8 cellular contexts compared by ENCODE assay signal in genomic region chr1:59020151-59020997, GRCh38.
DNase-seq lines count a peak whose midpoint lies in the region; ATAC-seq, FAIRE-seq and TF ChIP-seq lines count a peak whose summit lies in the region.

No MANE protein-coding gene starts in this region.

- in situ Hi-C loops in GM12878 (cut with MboI): no loop called here

- peak; percentile 95 for ATAC-seq in GM19395 (IDR thresholded peaks at IDR 0.05; ENCODE audit: unreplicated experiment)
- peak; percentile 89 for ATAC-seq in HG03460 (IDR thresholded peaks at IDR 0.05; ENCODE audit: unreplicated experiment)
- ATAC-seq in GM12878: peak; percentile 93

- H3K4me2 ChIP-seq in BLaER1 (peak overlapping the region; percentile 76), GM12878 (ENCODE audit: control insufficient read depth, insufficient read depth) (peak overlapping the region; percentile 65)

- SMC1A ChIA-PET in GM12878 (lab: Charles Lee; ENCODE audit: uncharacterized antibody, unreplicated experiment): interaction anchor here (0.6 to 2.6 kb wide), 23 partner anchors 8 to 678 kb away, joined by 3 to 24 read pairs (median 5); partner anchors contain the start of gene JUN

- no peak for TF ChIP-seq POLR2A in GM12878 (IDR thresholded peaks at IDR 0.05; ENCODE audit: low read depth, low read length)

- H3K9me3 ChIP-seq in BLaER1 (no peaks in the 10 kb centered on the region), GM12878 (replicated peaks; ENCODE audit: control insufficient read depth, insufficient read depth, low read length) (no peaks in the 10 kb centered on the region; the same call in 2 of the 3 replicates)

- H3K4me3 ChIP-seq in BLaER1 (0 out of 2 replicates have a peak overlapping the region, but pooled peaks have one; percentile 37), GM12878 (peak overlapping the region; percentile 53; the same call in 1 of the 2 replicates)

- no peaks in the 10 kb centered on the region for H3K79me2 ChIP-seq in GM12878 (ENCODE audit: control insufficient read depth, insufficient read depth, low read length)

- peak; percentile 99 for FAIRE-seq in GM12878 (lab: Jason Lieb, UNC)

- H3K27ac ChIP-seq in BLaER1 (peak overlapping the region; percentile 61), GM12878 (ENCODE audit: control insufficient read depth, insufficient read depth) (peak overlapping the region; percentile 75)

- H4K20me1 ChIP-seq in BLaER1 (no peaks in the 10 kb centered on the region), GM12878 (ENCODE audit: control insufficient read depth, insufficient read depth) (no peaks in the 10 kb centered on the region)

- H3K27me3 ChIP-seq in BLaER1 (no peaks in the 10 kb centered on the region), GM12878 (replicated peaks in 1 of 2; ENCODE audit: control insufficient read depth in 2 of 2, insufficient read depth in 2 of 2, low read length in 1 of 2) (no peaks in the 10 kb centered on the region)

- TSS peak; percentile 77 for BruUV-seq in GM12878 (replicated peaks; lab: Mats Ljungman, UMichigan)

- 0% methylated on average over 2 of the region's 2 CpGs for WGBS in GM12878 (ENCODE audit: insufficient coverage, insufficient replicate concordance, low lambda C conversion rate, missing lambda C conversion rate)

- peak; percentile 9 for DNase-seq in T follicular helper cell (ENCODE audit: low read depth)
- DNase-seq in GM12878 (ENCODE audit: low read depth, low spot score): peak; percentile 87
- peak; percentile 47 for DNase-seq in left kidney (ENCODE audit: low read depth, low spot score)
- peak; percentile 13 to 20 for DNase-seq in stimulated activated CD8-positive, alpha-beta memory T cell treated with anti-CD3 and anti-CD28 coated beads, Interleukin-7, amount 100 ng/mL, for 1 hour (ENCODE audit: low read depth in 2 of 2)
- DNase-seq in NCI-H510A treated with DMSO at 0.1 percent for 48 hours (lab: John Stamatoyannopoulos, UW): no peak

- H2AFZ ChIP-seq in GM12878 (ENCODE audit: control insufficient read depth, low read depth, low read length): peak overlapping the region; percentile 55

- CTCF ChIA-PET in GM12878 (lab: Yijun Ruan, JAX): interaction anchor here (0.8 to 1.7 kb wide), 5 partner anchors 8 to 324 kb away, joined by 3 to 7 read pairs (median 3); no protein-coding TSS in a partner anchor

- 0 out of 2 replicates have a peak overlapping the region, but pooled peaks have one; percentile 20 for H3K9ac ChIP-seq in BLaER1
- H3K9ac ChIP-seq in GM12878 (ENCODE audit: control insufficient read depth, insufficient read depth, low read length): peak overlapping the region; percentile 41; the same call in 1 of the 2 replicates

- intact Hi-C loops in GM12878 (cut with micrococcal nuclease; ENCODE audit: unreplicated experiment): loop anchor here (5.0 to 10.0 kb wide), 3 partner anchors 118 to 677 kb away; partner anchors contain the start of gene FGGY

- TF ChIP-seq EP300 in GM12878 (IDR thresholded peaks at IDR 0.05; ENCODE audit: borderline replicate concordance in 1 of 2, control insufficient read depth in 1 of 2, low read depth in 2 of 2, low read length in 2 of 2): no peak

- POLR2A ChIA-PET in GM12878 (lab: Charles Lee): interaction anchor here (0.9 to 2.7 kb wide), 6 partner anchors 8 to 237 kb away, joined by 3 to 14 read pairs (median 5); partner anchors contain the start of gene JUN

- peak; percentile 12; the same call in 1 of the 2 replicates for TF ChIP-seq RAD21 in GM12878 (IDR thresholded peaks at IDR 0.05; ENCODE audit: insufficient read depth, low read depth, low read length)

- H3K36me3 ChIP-seq in BLaER1 (no peaks in the 10 kb centered on the region), GM12878 (ENCODE audit: control insufficient read depth in 2 of 2, insufficient read depth in 2 of 2, low read length in 1 of 2) (no peaks in the 10 kb centered on the region)

- no peak for TF ChIP-seq CTCF in GM12878 (IDR thresholded peaks at IDR 0.05 in 2 of 3, conservative IDR thresholded peaks at IDR 0.05 in 1 of 3; ENCODE audit: control insufficient read depth in 2 of 3, extremely low read depth in 1 of 3, insufficient read depth in 1 of 3, low read depth in 3 of 3, low read length in 3 of 3)

- H3K4me1 ChIP-seq in BLaER1 (peaks cover 26% of the 10 kb centered on the region), GM12878 (ENCODE audit: control insufficient read depth, insufficient read depth, low read length) (peaks cover 20% of the 10 kb centered on the region)

- RAD21 ChIA-PET in GM12878 (lab: Charles Lee; ENCODE audit: unreplicated experiment): interaction anchor here (0.7 to 3.0 kb wide), 17 partner anchors 8 to 678 kb away, joined by 3 to 19 read pairs (median 5); partner anchors contain the start of gene JUN

TF ChIP-seq in GM12878, 131 proteins besides CTCF, POLR2A, EP300 and RAD21 (continues in another document):
- TF ChIP-seq MXI1 (IDR thresholded peaks at IDR 0.05; ENCODE audit: low read depth, low read length) (0 out of 2 replicates have a peak, but pooled peaks have one; percentile 45), IKZF1 (conservative IDR thresholded peaks at IDR 0.05) (peak; percentile 65; the same call in 1 of the 2 replicates), SRF (IDR thresholded peaks at IDR 0.05; ENCODE audit: low read depth in 2 of 2, low read length in 2 of 2) (no peak), RFX5 (IDR thresholded peaks at IDR 0.05; ENCODE audit: low read depth, low read length) (no peak), KLF5 (IDR thresholded peaks at IDR 0.05; ENCODE audit: partially characterized antibody) (peak; percentile 42), JUNB (IDR thresholded peaks at IDR 0.05) (peak; percentile 70), ETV6 (conservative IDR thresholded peaks at IDR 0.05 in 1 of 2, IDR thresholded peaks at IDR 0.05 in 1 of 2; ENCODE audit: borderline replicate concordance in 1 of 2, low read depth in 1 of 2) (no peak), BHLHE40 (IDR thresholded peaks at IDR 0.05; ENCODE audit: borderline replicate concordance in 1 of 2, low read depth in 2 of 2, low read length in 1 of 2) (peak; percentile 7 to 43; a peak in 1 of 4 replicates), RBBP5 (conservative IDR thresholded peaks at IDR 0.05) (no peak), YBX1 (IDR thresholded peaks at IDR 0.05) (no peak), TCF3 (IDR thresholded peaks at IDR 0.05; ENCODE audit: borderline replicate concordance, insufficient read depth, low read depth, low read length) (peak; percentile 60; the same call in 1 of the 2 replicates), ATF7 (IDR thresholded peaks at IDR 0.05; ENCODE audit: low read depth) (peak; percentile 86), TCF12 (IDR thresholded peaks at IDR 0.05; ENCODE audit: low read depth, low read length) (peak; percentile 87)
- TF ChIP-seq, protein P1, sequence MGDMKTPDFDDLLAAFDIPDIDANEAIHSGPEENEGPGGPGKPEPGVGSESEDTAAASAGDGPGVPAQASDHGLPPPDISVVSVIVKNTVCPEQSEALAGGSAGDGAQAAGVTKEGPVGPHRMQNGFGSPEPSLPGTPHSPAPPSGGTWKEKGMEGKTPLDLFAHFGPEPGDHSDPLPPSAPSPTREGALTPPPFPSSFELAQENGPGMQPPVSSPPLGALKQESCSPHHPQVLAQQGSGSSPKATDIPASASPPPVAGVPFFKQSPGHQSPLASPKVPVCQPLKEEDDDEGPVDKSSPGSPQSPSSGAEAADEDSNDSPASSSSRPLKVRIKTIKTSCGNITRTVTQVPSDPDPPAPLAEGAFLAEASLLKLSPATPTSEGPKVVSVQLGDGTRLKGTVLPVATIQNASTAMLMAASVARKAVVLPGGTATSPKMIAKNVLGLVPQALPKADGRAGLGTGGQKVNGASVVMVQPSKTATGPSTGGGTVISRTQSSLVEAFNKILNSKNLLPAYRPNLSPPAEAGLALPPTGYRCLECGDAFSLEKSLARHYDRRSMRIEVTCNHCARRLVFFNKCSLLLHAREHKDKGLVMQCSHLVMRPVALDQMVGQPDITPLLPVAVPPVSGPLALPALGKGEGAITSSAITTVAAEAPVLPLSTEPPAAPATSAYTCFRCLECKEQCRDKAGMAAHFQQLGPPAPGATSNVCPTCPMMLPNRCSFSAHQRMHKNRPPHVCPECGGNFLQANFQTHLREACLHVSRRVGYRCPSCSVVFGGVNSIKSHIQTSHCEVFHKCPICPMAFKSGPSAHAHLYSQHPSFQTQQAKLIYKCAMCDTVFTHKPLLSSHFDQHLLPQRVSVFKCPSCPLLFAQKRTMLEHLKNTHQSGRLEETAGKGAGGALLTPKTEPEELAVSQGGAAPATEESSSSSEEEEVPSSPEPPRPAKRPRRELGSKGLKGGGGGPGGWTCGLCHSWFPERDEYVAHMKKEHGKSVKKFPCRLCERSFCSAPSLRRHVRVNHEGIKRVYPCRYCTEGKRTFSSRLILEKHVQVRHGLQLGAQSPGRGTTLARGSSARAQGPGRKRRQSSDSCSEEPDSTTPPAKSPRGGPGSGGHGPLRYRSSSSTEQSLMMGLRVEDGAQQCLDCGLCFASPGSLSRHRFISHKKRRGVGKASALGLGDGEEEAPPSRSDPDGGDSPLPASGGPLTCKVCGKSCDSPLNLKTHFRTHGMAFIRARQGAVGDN (IDR thresholded peaks at IDR 0.05): peak; percentile 78
- TF ChIP-seq, protein P2, sequence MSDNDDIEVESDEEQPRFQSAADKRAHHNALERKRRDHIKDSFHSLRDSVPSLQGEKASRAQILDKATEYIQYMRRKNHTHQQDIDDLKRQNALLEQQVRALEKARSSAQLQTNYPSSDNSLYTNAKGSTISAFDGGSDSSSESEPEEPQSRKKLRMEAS (IDR thresholded peaks at IDR 0.05; ENCODE audit: low read depth, low read length): no peak
- TF ChIP-seq, protein P3, sequence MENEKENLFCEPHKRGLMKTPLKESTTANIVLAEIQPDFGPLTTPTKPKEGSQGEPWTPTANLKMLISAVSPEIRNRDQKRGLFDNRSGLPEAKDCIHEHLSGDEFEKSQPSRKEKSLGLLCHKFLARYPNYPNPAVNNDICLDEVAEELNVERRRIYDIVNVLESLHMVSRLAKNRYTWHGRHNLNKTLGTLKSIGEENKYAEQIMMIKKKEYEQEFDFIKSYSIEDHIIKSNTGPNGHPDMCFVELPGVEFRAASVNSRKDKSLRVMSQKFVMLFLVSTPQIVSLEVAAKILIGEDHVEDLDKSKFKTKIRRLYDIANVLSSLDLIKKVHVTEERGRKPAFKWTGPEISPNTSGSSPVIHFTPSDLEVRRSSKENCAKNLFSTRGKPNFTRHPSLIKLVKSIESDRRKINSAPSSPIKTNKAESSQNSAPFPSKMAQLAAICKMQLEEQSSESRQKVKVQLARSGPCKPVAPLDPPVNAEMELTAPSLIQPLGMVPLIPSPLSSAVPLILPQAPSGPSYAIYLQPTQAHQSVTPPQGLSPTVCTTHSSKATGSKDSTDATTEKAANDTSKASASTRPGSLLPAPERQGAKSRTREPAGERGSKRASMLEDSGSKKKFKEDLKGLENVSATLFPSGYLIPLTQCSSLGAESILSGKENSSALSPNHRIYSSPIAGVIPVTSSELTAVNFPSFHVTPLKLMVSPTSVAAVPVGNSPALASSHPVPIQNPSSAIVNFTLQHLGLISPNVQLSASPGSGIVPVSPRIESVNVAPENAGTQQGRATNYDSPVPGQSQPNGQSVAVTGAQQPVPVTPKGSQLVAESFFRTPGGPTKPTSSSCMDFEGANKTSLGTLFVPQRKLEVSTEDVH (IDR thresholded peaks at IDR 0.05; ENCODE audit: low read depth, partially characterized antibody): no peak
